13 cellular contexts compared by ENCODE assay signal in genomic region chr4:87017580-87018061, GRCh38.
A peak's percentile ranks its signal among the peaks of the same experiment; 100 is the strongest.
DNase-seq lines count a peak whose midpoint lies in the region; ATAC-seq, FAIRE-seq and TF ChIP-seq lines count a peak whose summit lies in the region.
"Had no signal": no experiment of that assay in that cellular context is flagged by ENCODE, and none has a peak within 500 bp of the region (broad histone marks: within the 10 kb centered on the region; RNA-seq: fewer than 3 reads in every experiment).

No MANE protein-coding gene starts in this region.

- 37% methylated on average over 8 of the region's 8 CpGs for WGBS in A549 (ENCODE audit: missing lambda C conversion rate)

- FAIRE-seq in A549 (lab: Jason Lieb, UNC) (peak; percentile 23), GM12892 (lab: Jason Lieb, UNC) (peak; percentile 80)
- FAIRE-seq: bronchial epithelial cell had no signal

- H3K4me3 ChIP-seq in A549 = no peak overlapping the region; the same call in 2 of the 3 replicates

- no peaks in the 10 kb centered on the region for H3K27me3 Mint-ChIP-seq in activated naive CD8-positive, alpha-beta T cell
- no peaks in the 10 kb centered on the region for H3K27me3 Mint-ChIP-seq in type B pancreatic cell
- peaks cover 0 to 2% (median 0%) of the 10 kb centered on the region in 3 donors for H3K27me3 Mint-ChIP-seq in immature natural killer cell (ENCODE audit: low read depth in 3 of 3)

- DNase-seq in A549 (ENCODE audit: low read depth in 1 of 2, low spot score in 1 of 2) = peak in 1 of 2 experiments; percentile 68
- DNase-seq in GM12892 (ENCODE audit: insufficient read length) = no peak
- peak; percentile 85 for DNase-seq in iris pigment epithelial cell (ENCODE audit: low read depth)
- no peak for DNase-seq in type B pancreatic cell (ENCODE audit: extremely low spot score, unreplicated experiment)
- DNase-seq in immature natural killer cell = no peak
- DNase-seq: DMS153, KBM-7, NCI-H524 treated with DMSO at 0.1 percent for 48 hours, WERI-Rb-1 had no signal

- H3K27ac Mint-ChIP-seq in activated naive CD8-positive, alpha-beta T cell = peak overlapping the region; percentile 90
- H3K27ac Mint-ChIP-seq in type B pancreatic cell (no peak overlapping the region), immature natural killer cell (no peak overlapping the region)

- TF ChIP-seq EP300 in A549 (IDR thresholded peaks at IDR 0.05) = peak; percentile 51 to 62; a peak in 2 of 5 replicates

- no peaks in the 10 kb centered on the region for H3K9me3 ChIP-seq in A549

- 0 out of 5 replicates have a peak, but pooled peaks of 1 of the 2 experiments have one; percentile 31 for TF ChIP-seq RAD21 in A549 (conservative IDR thresholded peaks at IDR 0.05 in 1 of 2, IDR thresholded peaks at IDR 0.05 in 1 of 2)

- peaks cover 78% of the 10 kb centered on the region for H3K4me1 ChIP-seq in A549

- peak overlapping the region; percentile 80 to 85 for H3K27ac ChIP-seq in A549
- H3K27ac ChIP-seq: WERI-Rb-1 had no signal

- no peak for TF ChIP-seq CTCF in A549 (IDR thresholded peaks at IDR 0.05)
- TF ChIP-seq CTCF in type B pancreatic cell (conservative IDR thresholded peaks at IDR 0.05) = no peak

- ATAC-seq in A549 = peak; percentile 77 to 78
- ATAC-seq in GM19467 (IDR thresholded peaks at IDR 0.05; ENCODE audit: unreplicated experiment) = no peak
- ATAC-seq in GM19023 (IDR thresholded peaks at IDR 0.05; ENCODE audit: unreplicated experiment) = no peak

- TF ChIP-seq POLR2A in A549 (IDR thresholded peaks at IDR 0.05; ENCODE audit: low read length) (no peak), GM12892 (IDR thresholded peaks at IDR 0.05; ENCODE audit: low read depth, low read length) (no peak)

- H3K9me3 Mint-ChIP-seq in activated naive CD8-positive, alpha-beta T cell (ENCODE audit: low read depth) = no peaks in the 10 kb centered on the region
- no peaks in the 10 kb centered on the region for H3K9me3 Mint-ChIP-seq in type B pancreatic cell
- no peaks in the 10 kb centered on the region for H3K9me3 Mint-ChIP-seq in immature natural killer cell

- POLR2A ChIA-PET in A549 (lab: Yijun Ruan, JAX) = interaction anchor here (0.6 to 0.9 kb wide), 3 partner anchors 11 to 82 kb away, joined by 3 to 4 read pairs (median 3); no protein-coding TSS in a partner anchor

- peaks cover 84% of the 10 kb centered on the region for H3K4me1 Mint-ChIP-seq in activated naive CD8-positive, alpha-beta T cell (ENCODE audit: low read depth)
- H3K4me1 Mint-ChIP-seq in type B pancreatic cell (ENCODE audit: unreplicated experiment) (peaks cover 60% of the 10 kb centered on the region), immature natural killer cell (peaks cover 75 to 95% of the 10 kb centered on the region in 2 donors)

- H3K4me2 ChIP-seq in A549 = peak overlapping the region; percentile 68

- CTCF ChIA-PET in A549 (lab: Yijun Ruan, JAX) = interaction anchor here (0.8 to 0.9 kb wide), 2 partner anchors 13 to 75 kb away, joined by 3 to 4 read pairs; no protein-coding TSS in a partner anchor

- H3K4me3 Mint-ChIP-seq in activated naive CD8-positive, alpha-beta T cell = peak overlapping the region; percentile 66
- H3K4me3 Mint-ChIP-seq in type B pancreatic cell (no peak overlapping the region), immature natural killer cell (no peak overlapping the region)

- peaks cover 9% of the 10 kb centered on the region for H3K36me3 Mint-ChIP-seq in activated naive CD8-positive, alpha-beta T cell
- no peaks in the 10 kb centered on the region for H3K36me3 Mint-ChIP-seq in type B pancreatic cell
- no peaks in the 10 kb centered on the region for H3K36me3 Mint-ChIP-seq in immature natural killer cell

TF ChIP-seq in A549, 52 proteins besides CTCF, POLR2A, EP300 and RAD21:
- TF ChIP-seq NPAS2 (CRISPR knock-in tag; IDR thresholded peaks at IDR 0.05; ENCODE audit: borderline replicate concordance) = no peak
- TF ChIP-seq JUNB (IDR thresholded peaks at IDR 0.05) = peak; percentile 65; the same call in 1 of the 2 replicates
- peak in 1 of 2 experiments; percentile 67; a peak in 2 of 4 replicates for TF ChIP-seq CEBPB (IDR thresholded peaks at IDR 0.05)
- TF ChIP-seq ESRRA (IDR thresholded peaks at IDR 0.05; ENCODE audit: borderline replicate concordance, low read length) = no peak
- TF ChIP-seq GATA3 (IDR thresholded peaks at IDR 0.05; ENCODE audit: borderline replicate concordance) = peak; percentile 45; the same call in 1 of the 2 replicates
- TF ChIP-seq SMC3 (IDR thresholded peaks at IDR 0.05) = no peak
- TF ChIP-seq HMGXB4 (CRISPR knock-in tag; IDR thresholded peaks at IDR 0.05; ENCODE audit: borderline replicate concordance) = no peak
- TF ChIP-seq, protein P1, sequence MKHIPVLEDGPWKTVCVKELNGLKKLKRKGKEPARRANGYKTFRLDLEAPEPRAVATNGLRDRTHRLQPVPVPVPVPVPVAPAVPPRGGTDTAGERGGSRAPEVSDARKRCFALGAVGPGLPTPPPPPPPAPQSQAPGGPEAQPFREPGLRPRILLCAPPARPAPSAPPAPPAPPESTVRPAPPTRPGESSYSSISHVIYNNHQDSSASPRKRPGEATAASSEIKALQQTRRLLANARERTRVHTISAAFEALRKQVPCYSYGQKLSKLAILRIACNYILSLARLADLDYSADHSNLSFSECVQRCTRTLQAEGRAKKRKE (CRISPR knock-in tag; IDR thresholded peaks at IDR 0.05; ENCODE audit: low read depth) = no peak
- TF ChIP-seq, protein P2, sequence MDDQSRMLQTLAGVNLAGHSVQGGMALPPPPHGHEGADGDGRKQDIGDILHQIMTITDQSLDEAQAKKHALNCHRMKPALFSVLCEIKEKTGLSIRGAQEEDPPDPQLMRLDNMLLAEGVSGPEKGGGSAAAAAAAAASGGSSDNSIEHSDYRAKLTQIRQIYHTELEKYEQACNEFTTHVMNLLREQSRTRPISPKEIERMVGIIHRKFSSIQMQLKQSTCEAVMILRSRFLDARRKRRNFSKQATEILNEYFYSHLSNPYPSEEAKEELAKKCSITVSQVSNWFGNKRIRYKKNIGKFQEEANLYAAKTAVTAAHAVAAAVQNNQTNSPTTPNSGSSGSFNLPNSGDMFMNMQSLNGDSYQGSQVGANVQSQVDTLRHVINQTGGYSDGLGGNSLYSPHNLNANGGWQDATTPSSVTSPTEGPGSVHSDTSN (IDR thresholded peaks at IDR 0.05) = no peak
- no peak for TF ChIP-seq SREBF2 (IDR thresholded peaks at IDR 0.05)
- no peak for TF ChIP-seq ZNF302 (CRISPR knock-in tag; IDR thresholded peaks at IDR 0.05)
- no peak for TF ChIP-seq RARB (CRISPR knock-in tag; IDR thresholded peaks at IDR 0.05)
- peak; percentile 45 to 48; a peak in 1 of 5 replicates for TF ChIP-seq JUN (IDR thresholded peaks at IDR 0.05)
- TF ChIP-seq ZC3H11A (IDR thresholded peaks at IDR 0.05) = no peak
- no peak for TF ChIP-seq HDAC2 (IDR thresholded peaks at IDR 0.05)
- no peak for TF ChIP-seq HEYL (CRISPR knock-in tag; IDR thresholded peaks at IDR 0.05)
- no peak for TF ChIP-seq NFE2L2 (conservative IDR thresholded peaks at IDR 0.05; ENCODE audit: low read length)
- TF ChIP-seq, protein P3, sequence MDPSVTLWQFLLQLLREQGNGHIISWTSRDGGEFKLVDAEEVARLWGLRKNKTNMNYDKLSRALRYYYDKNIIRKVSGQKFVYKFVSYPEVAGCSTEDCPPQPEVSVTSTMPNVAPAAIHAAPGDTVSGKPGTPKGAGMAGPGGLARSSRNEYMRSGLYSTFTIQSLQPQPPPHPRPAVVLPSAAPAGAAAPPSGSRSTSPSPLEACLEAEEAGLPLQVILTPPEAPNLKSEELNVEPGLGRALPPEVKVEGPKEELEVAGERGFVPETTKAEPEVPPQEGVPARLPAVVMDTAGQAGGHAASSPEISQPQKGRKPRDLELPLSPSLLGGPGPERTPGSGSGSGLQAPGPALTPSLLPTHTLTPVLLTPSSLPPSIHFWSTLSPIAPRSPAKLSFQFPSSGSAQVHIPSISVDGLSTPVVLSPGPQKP (IDR thresholded peaks at IDR 0.05; ENCODE audit: low read depth, low read length) = no peak
- peak; percentile 56; the same call in 1 of the 2 replicates for TF ChIP-seq FOSL2 (IDR thresholded peaks at IDR 0.05)
- peak; percentile 72 for TF ChIP-seq FOSL2 (CRISPR knock-in tag; IDR thresholded peaks at IDR 0.05)
TF ChIP-seq in A549: peak in this region for 5.

Comparison
In these comparisons a context has a peak if more than half of its experiments do, and no peak if none do; other contexts are left out.
1. ATAC-seq: peak in A549 (2 of 2); none in GM19467 (single experiment) and GM19023 (single experiment).